1 cellular context compared by ENCODE assay signal in the genomic region with DNA sequence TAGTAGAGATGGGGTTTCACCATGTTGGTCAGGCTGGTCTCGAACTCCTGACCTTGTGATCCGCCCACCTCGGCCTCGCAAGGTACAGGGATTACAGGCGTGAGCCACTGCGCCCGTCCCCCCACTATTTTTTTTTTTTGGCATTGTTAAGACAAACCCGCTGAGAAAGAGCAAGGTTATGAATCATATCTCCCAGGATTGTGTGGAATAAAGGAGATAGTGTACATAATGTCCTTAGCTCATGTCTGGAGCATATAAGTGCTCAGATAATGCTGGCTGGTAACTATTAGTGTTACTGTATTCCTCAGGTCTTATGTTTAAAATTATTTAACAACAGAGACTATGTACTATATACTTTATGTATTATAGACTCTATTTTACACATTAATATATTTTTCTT.
TF ChIP-seq lines count a peak whose summit lies in the region.

No MANE protein-coding gene starts in this region.

TF ChIP-seq in IMR-90, 13 proteins besides CTCF, POLR2A, EP300 and RAD21:
- TF ChIP-seq BHLHE40 (IDR thresholded peaks at IDR 0.05; ENCODE audit: low read depth, low read length) (no peak), MAZ (IDR thresholded peaks at IDR 0.05; ENCODE audit: borderline replicate concordance, low read depth, low read length) (no peak), RFX5 (IDR thresholded peaks at IDR 0.05; ENCODE audit: low read depth, low read length) (no peak), MAFK (IDR thresholded peaks at IDR 0.05; ENCODE audit: low read depth, low read length) (no peak), CHD1 (IDR thresholded peaks at IDR 0.05; ENCODE audit: low read depth, low read length) (no peak), MXI1 (IDR thresholded peaks at IDR 0.05; ENCODE audit: borderline replicate concordance, low read depth, low read length) (no peak), RCOR1 (IDR thresholded peaks at IDR 0.05; ENCODE audit: insufficient replicate concordance, low read length) (no peak), NFE2L2 (IDR thresholded peaks at IDR 0.05; ENCODE audit: low read depth, low read length) (no peak), ELK1 (IDR thresholded peaks at IDR 0.05; ENCODE audit: borderline replicate concordance, low read depth, low read length) (no peak), CEBPB (IDR thresholded peaks at IDR 0.05; ENCODE audit: low read depth, low read length) (no peak), FOS (IDR thresholded peaks at IDR 0.05; ENCODE audit: low read depth, low read length) (no peak), SMC3 (IDR thresholded peaks at IDR 0.05; ENCODE audit: low read depth, low read length) (no peak)
- TF ChIP-seq, protein P1, sequence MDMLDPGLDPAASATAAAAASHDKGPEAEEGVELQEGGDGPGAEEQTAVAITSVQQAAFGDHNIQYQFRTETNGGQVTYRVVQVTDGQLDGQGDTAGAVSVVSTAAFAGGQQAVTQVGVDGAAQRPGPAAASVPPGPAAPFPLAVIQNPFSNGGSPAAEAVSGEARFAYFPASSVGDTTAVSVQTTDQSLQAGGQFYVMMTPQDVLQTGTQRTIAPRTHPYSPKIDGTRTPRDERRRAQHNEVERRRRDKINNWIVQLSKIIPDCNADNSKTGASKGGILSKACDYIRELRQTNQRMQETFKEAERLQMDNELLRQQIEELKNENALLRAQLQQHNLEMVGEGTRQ (IDR thresholded peaks at IDR 0.05; ENCODE audit: low read depth, low read length): no peak
